ENCODE assay signal across 2 cellular contexts in the genomic region with DNA sequence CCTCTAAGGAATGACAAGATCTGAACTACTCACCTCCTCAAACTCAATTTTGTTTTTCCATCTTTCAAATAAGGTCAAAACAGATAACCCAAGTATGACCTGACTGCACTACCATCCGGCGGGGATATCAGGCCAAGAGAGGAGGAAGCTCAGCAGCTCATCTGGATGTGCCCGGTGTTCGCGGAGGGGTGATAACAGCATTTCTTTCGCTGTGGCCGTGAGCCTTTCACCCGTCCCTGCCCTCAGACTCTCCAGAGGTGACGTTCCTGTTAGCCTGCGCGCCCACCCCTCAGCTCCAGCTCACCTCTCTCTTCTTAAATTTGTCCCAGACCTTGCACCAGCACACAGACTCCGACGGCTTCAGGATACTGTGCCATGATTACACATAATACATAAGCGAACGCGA.
A peak's percentile ranks its signal among the peaks of the same experiment; 100 is the strongest.
TF ChIP-seq lines count a peak whose summit lies in the region.

No MANE protein-coding gene starts in this region.

TF ChIP-seq in SK-N-SH, 30 proteins besides CTCF, POLR2A, EP300 and RAD21:
- no peak for TF ChIP-seq FOXJ3 (CRISPR knock-in tag; IDR thresholded peaks at IDR 0.05)
TF ChIP-seq in SK-N-SH: peak in this region for 0.

TF ChIP-seq in HepG2, 621 proteins besides CTCF, POLR2A, EP300 and RAD21 (continues in another document):
- TF ChIP-seq ZNF530 (CRISPR knock-in tag; IDR thresholded peaks at IDR 0.05; ENCODE audit: low read depth) (no peak), ZFP90 (CRISPR knock-in tag; IDR thresholded peaks at IDR 0.05; ENCODE audit: borderline replicate concordance) (no peak), IRX3 (CRISPR knock-in tag; IDR thresholded peaks at IDR 0.05; ENCODE audit: borderline replicate concordance, low read depth) (no peak), FOXO1 (CRISPR knock-in tag; IDR thresholded peaks at IDR 0.05) (no peak), DMTF1 (CRISPR knock-in tag; IDR thresholded peaks at IDR 0.05) (no peak), ZNF546 (CRISPR knock-in tag; conservative IDR thresholded peaks at IDR 0.05) (0 out of 2 replicates have a peak, but pooled peaks have one; percentile 6), HNF4G (IDR thresholded peaks at IDR 0.05; ENCODE audit: borderline replicate concordance, low read depth, low read length) (no peak), HNF4G (CRISPR knock-in tag; IDR thresholded peaks at IDR 0.05; ENCODE audit: borderline replicate concordance, low read depth) (no peak), ZNF414 (CRISPR knock-in tag; IDR thresholded peaks at IDR 0.05) (peak; percentile 2; the same call in 1 of the 2 replicates), TEF (CRISPR knock-in tag; IDR thresholded peaks at IDR 0.05) (no peak), ZNF703 (CRISPR knock-in tag; IDR thresholded peaks at IDR 0.05; ENCODE audit: borderline replicate concordance) (no peak), HMG20A (CRISPR knock-in tag; IDR thresholded peaks at IDR 0.05; ENCODE audit: borderline replicate concordance) (no peak), NFE2L2 (IDR thresholded peaks at IDR 0.05; ENCODE audit: low read length) (no peak), ZNF331 (CRISPR knock-in tag; IDR thresholded peaks at IDR 0.05) (no peak), ZNF878 (CRISPR knock-in tag; IDR thresholded peaks at IDR 0.05) (0 out of 2 replicates have a peak, but pooled peaks have one; percentile 2), ZNF607 (CRISPR knock-in tag; IDR thresholded peaks at IDR 0.05; ENCODE audit: borderline replicate concordance) (0 out of 2 replicates have a peak, but pooled peaks have one; percentile 13), ZBTB38 (CRISPR knock-in tag; IDR thresholded peaks at IDR 0.05) (no peak), ATF2 (CRISPR knock-in tag; IDR thresholded peaks at IDR 0.05) (0 out of 2 replicates have a peak, but pooled peaks have one; percentile 6), SNAI1 (CRISPR knock-in tag; IDR thresholded peaks at IDR 0.05; ENCODE audit: borderline replicate concordance) (no peak), MTF2 (CRISPR knock-in tag; IDR thresholded peaks at IDR 0.05; ENCODE audit: borderline replicate concordance) (0 out of 2 replicates have a peak, but pooled peaks have one; percentile 14), NR2F6 (IDR thresholded peaks at IDR 0.05) (0 out of 2 replicates have a peak, but pooled peaks have one; percentile 14), NR2F6 (CRISPR knock-in tag; IDR thresholded peaks at IDR 0.05) (no peak), CCDC6 (CRISPR knock-in tag; IDR thresholded peaks at IDR 0.05) (0 out of 2 replicates have a peak, but pooled peaks have one; percentile 33), HMGXB4 (CRISPR knock-in tag; IDR thresholded peaks at IDR 0.05; ENCODE audit: borderline replicate concordance in 1 of 2, low read depth in 1 of 2) (no peak), PLSCR1 (CRISPR knock-in tag; IDR thresholded peaks at IDR 0.05; ENCODE audit: borderline replicate concordance) (no peak), ZNF296 (CRISPR knock-in tag; conservative IDR thresholded peaks at IDR 0.05) (peak; percentile 7; the same call in 1 of the 2 replicates), ZNF609 (CRISPR knock-in tag; IDR thresholded peaks at IDR 0.05; ENCODE audit: borderline replicate concordance) (peak; percentile 6; the same call in 1 of the 2 replicates)
- TF ChIP-seq, protein P1, sequence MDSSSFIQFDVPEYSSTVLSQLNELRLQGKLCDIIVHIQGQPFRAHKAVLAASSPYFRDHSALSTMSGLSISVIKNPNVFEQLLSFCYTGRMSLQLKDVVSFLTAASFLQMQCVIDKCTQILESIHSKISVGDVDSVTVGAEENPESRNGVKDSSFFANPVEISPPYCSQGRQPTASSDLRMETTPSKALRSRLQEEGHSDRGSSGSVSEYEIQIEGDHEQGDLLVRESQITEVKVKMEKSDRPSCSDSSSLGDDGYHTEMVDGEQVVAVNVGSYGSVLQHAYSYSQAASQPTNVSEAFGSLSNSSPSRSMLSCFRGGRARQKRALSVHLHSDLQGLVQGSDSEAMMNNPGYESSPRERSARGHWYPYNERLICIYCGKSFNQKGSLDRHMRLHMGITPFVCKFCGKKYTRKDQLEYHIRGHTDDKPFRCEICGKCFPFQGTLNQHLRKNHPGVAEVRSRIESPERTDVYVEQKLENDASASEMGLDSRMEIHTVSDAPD (CRISPR knock-in tag; IDR thresholded peaks at IDR 0.05): no peak
- TF ChIP-seq, protein P2, sequence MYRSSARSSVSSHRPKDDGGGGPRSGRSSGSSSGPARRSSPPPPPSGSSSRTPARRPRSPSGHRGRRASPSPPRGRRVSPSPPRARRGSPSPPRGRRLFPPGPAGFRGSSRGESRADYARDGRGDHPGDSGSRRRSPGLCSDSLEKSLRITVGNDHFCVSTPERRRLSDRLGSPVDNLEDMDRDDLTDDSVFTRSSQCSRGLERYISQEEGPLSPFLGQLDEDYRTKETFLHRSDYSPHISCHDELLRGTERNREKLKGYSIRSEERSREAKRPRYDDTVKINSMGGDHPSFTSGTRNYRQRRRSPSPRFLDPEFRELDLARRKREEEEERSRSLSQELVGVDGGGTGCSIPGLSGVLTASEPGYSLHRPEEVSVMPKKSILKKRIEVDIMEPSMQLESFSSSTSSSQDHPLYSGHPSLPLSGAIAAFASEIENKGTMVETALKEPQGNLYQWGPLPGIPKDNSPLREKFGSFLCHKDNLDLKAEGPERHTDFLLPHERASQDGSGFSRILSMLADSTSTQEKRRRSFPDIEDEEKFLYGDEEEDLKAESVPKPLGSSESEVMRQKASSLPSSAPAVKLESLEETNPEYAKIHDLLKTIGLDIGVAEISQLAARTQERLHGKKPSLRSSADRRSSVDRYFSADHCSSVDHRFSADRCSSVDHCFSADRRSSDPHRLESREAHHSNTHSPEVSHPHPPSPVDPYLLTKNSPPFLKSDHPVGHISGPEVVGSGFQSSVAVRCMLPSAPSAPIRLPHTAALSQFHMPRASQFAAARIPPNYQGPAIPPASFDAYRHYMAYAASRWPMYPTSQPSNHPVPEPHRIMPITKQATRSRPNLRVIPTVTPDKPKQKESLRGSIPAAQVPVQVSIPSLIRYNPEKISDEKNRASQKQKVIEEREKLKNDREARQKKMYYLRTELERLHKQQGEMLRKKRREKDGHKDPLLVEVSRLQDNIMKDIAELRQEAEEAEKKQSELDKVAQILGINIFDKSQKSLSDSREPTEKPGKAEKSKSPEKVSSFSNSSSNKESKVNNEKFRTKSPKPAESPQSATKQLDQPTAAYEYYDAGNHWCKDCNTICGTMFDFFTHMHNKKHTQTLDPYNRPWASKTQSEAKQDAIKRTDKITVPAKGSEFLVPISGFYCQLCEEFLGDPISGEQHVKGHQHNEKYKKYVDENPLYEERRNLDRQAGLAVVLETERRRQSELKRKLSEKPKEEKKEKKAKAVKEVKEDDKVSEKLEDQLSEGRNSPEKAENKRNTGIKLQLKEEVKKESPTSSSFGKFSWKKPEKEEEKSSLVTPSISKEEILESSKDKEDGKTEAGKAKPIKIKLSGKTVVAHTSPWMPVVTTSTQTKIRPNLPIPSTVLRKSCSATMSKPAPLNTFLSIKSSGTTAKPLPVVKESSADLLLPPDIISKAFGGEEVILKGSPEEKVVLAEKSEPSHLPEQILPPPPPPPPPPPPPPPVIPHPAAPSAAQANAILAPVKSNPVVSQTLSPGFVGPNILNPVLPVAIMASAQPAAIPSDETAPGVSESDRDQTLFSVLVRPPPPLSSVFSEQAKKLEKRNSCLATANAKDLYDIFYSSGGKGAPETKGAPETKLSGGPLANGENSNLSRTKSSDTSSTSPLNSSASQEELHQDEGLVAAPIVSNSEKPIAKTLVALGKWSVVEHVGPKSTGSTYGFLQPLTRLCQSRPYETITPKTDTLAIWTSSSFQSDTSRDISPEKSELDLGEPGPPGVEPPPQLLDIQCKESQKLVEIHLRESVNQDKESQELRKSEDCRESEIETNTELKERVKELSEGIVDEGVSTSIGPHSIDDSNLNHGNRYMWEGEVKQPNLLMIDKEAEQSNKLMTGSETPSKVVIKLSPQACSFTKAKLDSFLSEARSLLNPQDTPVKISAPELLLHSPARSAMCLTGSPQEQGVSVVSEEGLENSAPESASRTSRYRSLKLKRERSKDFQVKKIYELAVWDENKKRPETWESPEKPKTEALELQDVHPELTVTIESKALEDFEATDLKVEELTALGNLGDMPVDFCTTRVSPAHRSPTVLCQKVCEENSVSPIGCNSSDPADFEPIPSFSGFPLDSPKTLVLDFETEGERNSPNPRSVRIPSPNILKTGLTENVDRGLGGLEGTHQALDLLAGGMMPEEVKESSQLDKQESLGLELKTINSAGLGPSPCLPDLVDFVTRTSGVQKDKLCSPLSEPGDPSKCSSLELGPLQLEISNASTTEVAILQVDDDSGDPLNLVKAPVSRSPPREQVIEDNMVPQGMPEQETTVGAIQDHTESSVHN (CRISPR knock-in tag; IDR thresholded peaks at IDR 0.05): no peak
